In the genomic region with DNA sequence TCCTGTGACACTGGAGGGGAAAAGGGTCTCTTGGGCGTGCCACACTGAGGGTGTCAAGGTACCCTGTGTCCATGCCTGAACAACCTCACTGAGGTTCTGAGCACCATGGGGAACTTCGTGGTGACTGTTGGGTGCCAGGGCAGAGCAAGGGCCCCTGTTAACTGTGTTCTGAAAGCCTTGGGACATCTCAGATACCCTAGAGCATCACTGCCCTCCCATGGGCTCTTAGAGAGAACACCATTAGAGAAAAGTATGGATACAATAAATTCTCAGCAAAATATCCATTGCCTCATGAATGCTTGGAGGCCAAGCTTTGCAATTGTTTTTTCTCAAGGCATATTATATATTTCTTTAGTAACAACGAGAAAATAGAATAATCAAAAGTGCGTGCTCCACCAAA, we compare ENCODE assay signal across 22 cellular contexts.
DNase-seq lines count a peak whose midpoint lies in the region; ATAC-seq, FAIRE-seq and TF ChIP-seq lines count a peak whose summit lies in the region.
"Had no signal": no experiment of that assay in that cellular context is flagged by ENCODE, and none has a peak within 500 bp of the region (broad histone marks: within the 10 kb centered on the region; RNA-seq: fewer than 3 reads in every experiment).

No MANE protein-coding gene starts in this region.

- TF ChIP-seq RAD21 in SK-N-SH (IDR thresholded peaks at IDR 0.05; ENCODE audit: low read length): peak; percentile 65

- H3K79me2 ChIP-seq in SK-N-SH (ENCODE audit: insufficient read depth): no peaks in the 10 kb centered on the region

- peaks cover 11% of the 10 kb centered on the region for H3F3A ChIP-seq in SK-N-SH (replicated peaks; ENCODE audit: insufficient read depth)

- ATAC-seq in Right ventricle myocardium inferior: no peak
- ATAC-seq: A549 had no signal

- H3K27me3 ChIP-seq in SK-N-SH (ENCODE audit: insufficient read depth): no peaks in the 10 kb centered on the region
- no peaks in the 10 kb centered on the region for H3K27me3 ChIP-seq in endodermal cell (ENCODE audit: control insufficient read depth, insufficient read depth, low read length, poor library complexity, severe bottlenecking)
- H3K27me3 ChIP-seq: Peyer's patch had no signal

- intact Hi-C loops in Right ventricle myocardium inferior (cut with DNase I): no loop called here

- H3K27ac Mint-ChIP-seq in activated naive CD4-positive, alpha-beta T cell treated with anti-CD3 and anti-CD28 coated beads, Interleukin-2, amount 10 ng/mL, durations not matched to agents 7 days and 5 days: no peak overlapping the region
- H3K27ac Mint-ChIP-seq in endodermal cell: no peak overlapping the region
- H3K27ac Mint-ChIP-seq: CD4-positive, alpha-beta T cell had no signal

- H3K27ac ChIP-seq in SK-N-SH (ENCODE audit: low read depth in 2 of 2, low read length in 1 of 2): peak overlapping the region in 1 of 2 experiments; percentile 67; a peak in 2 of 4 replicates
- no peak overlapping the region for H3K27ac ChIP-seq in endodermal cell (ENCODE audit: low read depth, low read length)
- H3K27ac ChIP-seq: A549, Peyer's patch had no signal

- H3K36me3 Mint-ChIP-seq in activated naive CD4-positive, alpha-beta T cell treated with anti-CD3 and anti-CD28 coated beads, Interleukin-2, amount 10 ng/mL, durations not matched to agents 7 days and 5 days: peaks cover 3% of the 10 kb centered on the region
- H3K36me3 Mint-ChIP-seq in endodermal cell (ENCODE audit: low read depth): no peaks in the 10 kb centered on the region

- H3K4me1 ChIP-seq in SK-N-SH (ENCODE audit: control insufficient read depth in 1 of 2, insufficient read depth in 2 of 2, low read depth in 1 of 2, low read length in 1 of 2) (peaks cover 9 to 19% of the 10 kb centered on the region in 2 experiments; a peak in 2 of 4 replicates), endodermal cell (ENCODE audit: control insufficient read depth, insufficient read depth, low read length) (no peaks in the 10 kb centered on the region)
- H3K4me1 ChIP-seq: A549, Peyer's patch had no signal

- no peaks in the 10 kb centered on the region for H3K27me3 Mint-ChIP-seq in activated naive CD4-positive, alpha-beta T cell treated with anti-CD3 and anti-CD28 coated beads, Interleukin-2, amount 10 ng/mL, durations not matched to agents 7 days and 5 days
- H3K27me3 Mint-ChIP-seq in endodermal cell (ENCODE audit: insufficient read depth): no peaks in the 10 kb centered on the region
- H3K27me3 Mint-ChIP-seq: CD4-positive, alpha-beta T cell had no signal

- FAIRE-seq in RCC 7860 (lab: Jason Lieb, UNC): no peak
- FAIRE-seq: A549, G401.6, GM19239 had no signal

- POLR2A ChIA-PET in SK-N-SH (lab: Yijun Ruan, JAX): no interaction called here

- no peaks in the 10 kb centered on the region for H4K20me1 ChIP-seq in SK-N-SH (ENCODE audit: insufficient read depth)

- CTCF ChIA-PET in activated naive CD4-positive, alpha-beta T cell treated with anti-CD3 and anti-CD28 coated beads, Interleukin-2, amount 10 ng/mL, durations not matched to agents 7 days and 5 days (lab: Charles Lee): no interaction called here
- CTCF ChIA-PET in SK-N-SH (lab: Yijun Ruan, JAX): interaction anchor here (0.7 to 2.3 kb wide), 4 partner anchors 96 to 321 kb away, joined by 3 to 9 read pairs (median 4); no protein-coding TSS in a partner anchor

- no peaks in the 10 kb centered on the region for H3K9me3 Mint-ChIP-seq in activated naive CD4-positive, alpha-beta T cell treated with anti-CD3 and anti-CD28 coated beads, Interleukin-2, amount 10 ng/mL, durations not matched to agents 7 days and 5 days
- no peaks in the 10 kb centered on the region for H3K9me3 Mint-ChIP-seq in endodermal cell
- H3K9me3 Mint-ChIP-seq: CD4-positive, alpha-beta T cell had no signal

- no peaks in the 10 kb centered on the region for H3K36me3 ChIP-seq in SK-N-SH (replicated peaks in 1 of 2; ENCODE audit: control insufficient read depth in 1 of 2, insufficient read depth in 2 of 2, low read length in 1 of 2)
- no peaks in the 10 kb centered on the region for H3K36me3 ChIP-seq in endodermal cell (ENCODE audit: control insufficient read depth, insufficient read depth, low read length)
- H3K36me3 ChIP-seq: Peyer's patch had no signal

- DNase-seq in activated naive CD4-positive, alpha-beta T cell treated with anti-CD3 and anti-CD28 coated beads, Interleukin-2, amount 10 ng/mL, durations not matched to agents 7 days and 5 days: peak; percentile 23
- DNase-seq in activated naive CD4-positive, alpha-beta T cell treated with Interleukin-2 at 50 U/mL for 16 hours: no peak
- DNase-seq in SK-N-SH (no peak), endodermal cell (no peak), RCC 7860 (ENCODE audit: low spot score) (no peak), NCI-H510A (lab: John Stamatoyannopoulos, UW) (no peak), NCI-H524 treated with DMSO at 0.1 percent for 48 hours (lab: John Stamatoyannopoulos, UW) (no peak), Right ventricle myocardium inferior (ENCODE audit: missing footprints) (no peak)
- DNase-seq: CD4-positive, alpha-beta T cell; COR-L47; Kasumi-1; NCI-H1417; NCI-H1694 treated with DMSO at 0.1 percent for 48 hours; NCI-H2081 treated with DMSO at 0.1 percent for 48 hours; NCI-H2171 treated with DMSO at 0.1 percent for 48 hours; NCI-H526 treated with DMSO at 0.1 percent for 48 hours; NK-92 treated with Interleukin-12 subunit alpha and Interleukin-12 subunit beta, amount 100 ng/mL, for 24 hours; Peyer's patch; Right ventricle myocardium superior had no signal

- H3K9ac ChIP-seq in SK-N-SH (no peak overlapping the region), endodermal cell (ENCODE audit: extremely low read depth, low read length, poor library complexity, severe bottlenecking) (no peak overlapping the region)

- H3K4me3 Mint-ChIP-seq in activated naive CD4-positive, alpha-beta T cell treated with anti-CD3 and anti-CD28 coated beads, Interleukin-2, amount 10 ng/mL, durations not matched to agents 7 days and 5 days: no peak overlapping the region
- no peak overlapping the region for H3K4me3 Mint-ChIP-seq in endodermal cell
- H3K4me3 Mint-ChIP-seq: CD4-positive, alpha-beta T cell had no signal

- WGBS in SK-N-SH (ENCODE audit: low lambda C conversion rate): 77% methylated on average over 4 of the region's 4 CpGs
- WGBS in endodermal cell (ENCODE audit: insufficient coverage in 1 of 2, insufficient read length in 1 of 2), 2 experiments: 88 to 90% methylated on average over 3 to 4 of the region's 4 CpGs

- H3K9me3 ChIP-seq in SK-N-SH (no peaks in the 10 kb centered on the region), endodermal cell (ENCODE audit: control insufficient read depth, low read length) (no peaks in the 10 kb centered on the region)
- H3K9me3 ChIP-seq: A549, Peyer's patch had no signal

- H3K9me2 ChIP-seq in SK-N-SH: no peaks in the 10 kb centered on the region

- no peak for TF ChIP-seq CTCF in SK-N-SH (IDR thresholded peaks at IDR 0.05)
- peak; percentile 59 for TF ChIP-seq CTCF in endodermal cell (conservative IDR thresholded peaks at IDR 0.05)

- H3K4me3 ChIP-seq in SK-N-SH (ENCODE audit: low read depth in 2 of 2, low read length in 1 of 2) (no peak overlapping the region), endodermal cell (ENCODE audit: low read length) (no peak overlapping the region)
- H3K4me3 ChIP-seq: A549, Peyer's patch had no signal

- no peak overlapping the region for H2AFZ ChIP-seq in SK-N-SH (ENCODE audit: low read depth)

- H3K4me1 Mint-ChIP-seq in activated naive CD4-positive, alpha-beta T cell treated with anti-CD3 and anti-CD28 coated beads, Interleukin-2, amount 10 ng/mL, durations not matched to agents 7 days and 5 days: peaks cover 18% of the 10 kb centered on the region
- H3K4me1 Mint-ChIP-seq in endodermal cell: peaks cover 13% of the 10 kb centered on the region

- no peak overlapping the region for H3K4me2 ChIP-seq in SK-N-SH
- H3K4me2 ChIP-seq: A549 had no signal

- no peak for TF ChIP-seq EP300 in SK-N-SH (IDR thresholded peaks at IDR 0.05; ENCODE audit: borderline replicate concordance in 1 of 2, low read depth in 1 of 2, low read length in 1 of 2)

TF ChIP-seq in SK-N-SH, 30 proteins besides CTCF, POLR2A, EP300 and RAD21:
- no peak for TF ChIP-seq FOSL2 (IDR thresholded peaks at IDR 0.05; ENCODE audit: borderline replicate concordance, low read depth)
- TF ChIP-seq, protein P1, sequence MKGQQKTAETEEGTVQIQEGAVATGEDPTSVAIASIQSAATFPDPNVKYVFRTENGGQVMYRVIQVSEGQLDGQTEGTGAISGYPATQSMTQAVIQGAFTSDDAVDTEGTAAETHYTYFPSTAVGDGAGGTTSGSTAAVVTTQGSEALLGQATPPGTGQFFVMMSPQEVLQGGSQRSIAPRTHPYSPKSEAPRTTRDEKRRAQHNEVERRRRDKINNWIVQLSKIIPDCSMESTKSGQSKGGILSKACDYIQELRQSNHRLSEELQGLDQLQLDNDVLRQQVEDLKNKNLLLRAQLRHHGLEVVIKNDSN (IDR thresholded peaks at IDR 0.05; ENCODE audit: borderline replicate concordance, low read depth): no peak
- TF ChIP-seq SMC3 (IDR thresholded peaks at IDR 0.05; ENCODE audit: low read depth, low read length): peak; percentile 31; the same call in 1 of the 2 replicates
- TF ChIP-seq RFX5 (IDR thresholded peaks at IDR 0.05; ENCODE audit: low read length): no peak
- no peak for TF ChIP-seq ELF1 (IDR thresholded peaks at IDR 0.05)
